ENCODE assay signal across 20 cellular contexts in the genomic region with DNA sequence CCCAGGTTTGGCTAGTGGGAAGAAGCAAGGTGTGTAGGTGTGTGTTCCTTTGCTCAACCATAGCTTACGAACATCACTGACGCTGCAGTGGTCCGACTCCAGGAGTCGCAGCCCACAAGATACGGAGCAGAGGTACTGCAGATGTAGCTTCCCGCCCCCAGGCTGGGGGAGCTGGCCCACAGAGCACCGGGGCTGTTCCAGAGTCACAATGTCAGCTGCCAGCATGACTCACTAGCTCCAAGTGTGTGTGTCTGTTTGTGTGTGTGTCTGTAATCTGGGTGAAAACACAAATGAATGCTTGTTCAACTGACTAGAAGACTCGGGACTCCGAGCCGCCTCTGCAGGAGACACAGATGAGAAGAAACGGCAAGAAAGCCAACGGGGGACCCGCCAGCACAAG. TPM values are rescaled to one million over a fixed set of nuclear protein-coding genes. Genes with fewer than 3 reads are reported as not detected.
DNase-seq lines count a peak whose midpoint lies in the region; ATAC-seq and TF ChIP-seq lines count a peak whose summit lies in the region.
"Had no signal": no experiment of that assay in that cellular context is flagged by ENCODE, and none has a peak within 500 bp of the region (broad histone marks: within the 10 kb centered on the region; RNA-seq: fewer than 3 reads in every experiment).

No MANE protein-coding gene starts in this region.

- in situ Hi-C loops in GM13976 (cut with MboI; ENCODE audit: low sequenced_read_pairs, unreplicated experiment) = no loop called here

- peaks cover 19% of the 10 kb centered on the region for H3K4me1 Mint-ChIP-seq in brain

- BruUV-seq in OCI-LY7 (replicated peaks; lab: Mats Ljungman, UMichigan) = no TSS peak

- H3K36me3 ChIP-seq in heart left ventricle (peaks cover 0 to 21% (median 4%) of the 10 kb centered on the region in 9 donors), osteoblast (ENCODE audit: insufficient read depth, low read length) (no peaks in the 10 kb centered on the region), OCI-LY7 (ENCODE audit: insufficient read depth, low read length) (no peaks in the 10 kb centered on the region)

- H3K4me1 ChIP-seq in heart left ventricle (peaks cover 0 to 25% (median 9%) of the 10 kb centered on the region in 12 donors), osteoblast (ENCODE audit: insufficient read depth, low read length) (peaks cover 4% of the 10 kb centered on the region), OCI-LY7 (ENCODE audit: insufficient read depth, low read length, poor library complexity, severe bottlenecking) (no peaks in the 10 kb centered on the region)

- intact Hi-C loops in heart left ventricle (cut with DNase I) = loop anchor here in 1 of 10 donors (10.0 kb wide), 1 partner anchor 108 kb away; a partner anchor contains a TSS
- intact Hi-C loops in OCI-LY7 (cut with micrococcal nuclease; ENCODE audit: unreplicated experiment) = no loop called here

- peak overlapping the region; percentile 35 for H2AFZ ChIP-seq in osteoblast (ENCODE audit: low read length)
- H2AFZ ChIP-seq in OCI-LY7 (ENCODE audit: low read length) = no peak overlapping the region

- H3K79me2 ChIP-seq in osteoblast (ENCODE audit: insufficient read depth, low read length) (no peaks in the 10 kb centered on the region), OCI-LY7 (ENCODE audit: insufficient read depth, low read depth, low read length) (no peaks in the 10 kb centered on the region)

- H3K27me3 Mint-ChIP-seq in brain = no peaks in the 10 kb centered on the region

- no peaks in the 10 kb centered on the region for H3K9me2 ChIP-seq in OCI-LY7 (ENCODE audit: insufficient read depth, low read length)

- CTCF ChIA-PET in OCI-LY7 (lab: Charles Lee; ENCODE audit: unreplicated experiment) = no interaction called here

- peak; percentile 62 for DNase-seq in Ammon's horn (ENCODE audit: low spot score)
- peak in 4 of 5 donors; percentile 64 to 81 (median 68) for DNase-seq in heart left ventricle
- DNase-seq in osteoblast (ENCODE audit: insufficient read length, low spot score, missing footprints) = peak; percentile 69
- DNase-seq in GM13976 (ENCODE audit: low spot score) = no peak
- no peak for DNase-seq in NCI-H1930 (lab: John Stamatoyannopoulos, UW)
- DNase-seq in OCI-LY7 (ENCODE audit: low spot score) = no peak
- DNase-seq: activated CD8-positive, alpha-beta memory T cell treated with anti-CD3 and anti-CD28 coated beads, Interleukin-2, amount 50 U/mL, for 4 hours; activated naive CD4-positive, alpha-beta T cell treated with anti-CD3 and anti-CD28 coated beads, Interleukin-2, amount 50 U/mL, for 16 hours; cortex of kidney; MM.1S; NCI-H2081; NCI-H526; T-cell had no signal

- H3K27ac Mint-ChIP-seq in brain = peak overlapping the region in 4 of 5 experiments; percentile 3 to 61 (median 51)
- H3K27ac Mint-ChIP-seq: T-cell had no signal

- no peak for TF ChIP-seq POLR2A in heart left ventricle (IDR thresholded peaks at IDR 0.05)

- H3K9me3 ChIP-seq in heart left ventricle (no peaks in the 10 kb centered on the region), osteoblast (ENCODE audit: low read depth, low read length) (no peaks in the 10 kb centered on the region), OCI-LY7 (ENCODE audit: low read length) (no peaks in the 10 kb centered on the region)

- TF ChIP-seq CTCF in brain (conservative IDR thresholded peaks at IDR 0.05) (no peak), heart left ventricle (IDR thresholded peaks at IDR 0.05) (no peak), osteoblast (IDR thresholded peaks at IDR 0.05; ENCODE audit: extremely low read depth, low read depth, low read length) (no peak), GM13976 (IDR thresholded peaks at IDR 0.05; ENCODE audit: borderline replicate concordance, control extremely low read depth, extremely low read depth, insufficient read depth, missing control alignments) (no peak), OCI-LY7 (conservative IDR thresholded peaks at IDR 0.05; ENCODE audit: low read length) (no peak)

- H3K27ac ChIP-seq in heart left ventricle (peak overlapping the region in 9 of 12 donors; percentile 12 to 57 (median 27)), osteoblast (ENCODE audit: low read depth, low read length) (no peak overlapping the region), OCI-LY7 (ENCODE audit: low read depth, low read length, poor library complexity, severe bottlenecking) (no peak overlapping the region)

- peaks cover 42% of the 10 kb centered on the region for H3K36me3 Mint-ChIP-seq in brain

- POLR2A ChIA-PET in OCI-LY7 (lab: Charles Lee) = interaction anchor here (0.5 kb wide), 1 partner anchor 70 kb away, joined by 3 read pairs; no protein-coding TSS in a partner anchor

- 74 to 81% (median 77%) methylated on average over 13 of the region's 13 CpGs for WGBS in heart left ventricle, 4 donors

- H3K4me3 ChIP-seq in heart left ventricle = peak overlapping the region in 1 of 12 donors; percentile 1
- no peak overlapping the region for H3K4me3 ChIP-seq in osteoblast (ENCODE audit: insufficient read depth, low read length)
- no peak overlapping the region for H3K4me3 ChIP-seq in OCI-LY7 (ENCODE audit: low read depth, low read length, poor library complexity, severe bottlenecking)

- ATAC-seq in heart left ventricle (peak in 3 of 4 donors; percentile 71 to 81 (median 75)), HG03342 (IDR thresholded peaks at IDR 0.05; ENCODE audit: unreplicated experiment) (no peak)
- ATAC-seq: activated CD4-positive, CD25-positive, alpha-beta regulatory T cell treated with anti-CD3 and anti-CD28 coated beads, Interleukin-2, amount 50 U/mL, for 24 hours; Panc1; T-cell had no signal

- H3K9me3 Mint-ChIP-seq in brain = no peaks in the 10 kb centered on the region
- H3K9me3 Mint-ChIP-seq: T-cell had no signal

- no peak overlapping the region for H3K4me3 Mint-ChIP-seq in brain
- H3K4me3 Mint-ChIP-seq: T-cell had no signal

- no peak overlapping the region for H3K4me2 ChIP-seq in osteoblast (ENCODE audit: insufficient read depth, low read length)
- no peak overlapping the region for H3K4me2 ChIP-seq in OCI-LY7 (ENCODE audit: low read length)

- H4K20me1 ChIP-seq in osteoblast (ENCODE audit: insufficient read depth, low read length) (no peaks in the 10 kb centered on the region), OCI-LY7 (ENCODE audit: insufficient read depth, low read length) (no peaks in the 10 kb centered on the region)

- H3K27me3 ChIP-seq in heart left ventricle = no peaks in the 10 kb centered on the region
- no peaks in the 10 kb centered on the region for H3K27me3 ChIP-seq in osteoblast (ENCODE audit: insufficient read depth, low read length)

RNA-seq across cellular contexts. Expression of a gene that starts 10.5 kb away (rescaled TPM):
- polyA plus RNA-seq in brain (ENCODE audit: insufficient read depth, low read depth, low replicate concordance) (not detected), heart left ventricle (under 1 TPM; 0.04 to 0.12 TPM)
- total RNA-seq in heart left ventricle (under 1 TPM in 1 of 9 donors, not detected in 8; 0.21 TPM), osteoblast (not detected in 2 replicates), OCI-LY7 (2022) (not detected in 2 replicates)
- not detected in 2 replicates for total RNA-seq in OCI-LY7 (2014; rRNA removed; shearing (Covaris generic))
- total RNA-seq: A172, G401, mononuclear cell, T-cell had no signal

RNA-seq across cellular contexts. Expression of a gene that starts 52.1 kb away (rescaled TPM):
- polyA plus RNA-seq in brain (ENCODE audit: insufficient read depth, low read depth, low replicate concordance) (17.7 TPM), heart left ventricle (not detected)
- total RNA-seq in heart left ventricle (not detected), osteoblast (under 0.01 TPM in 1 of 2 replicates, not detected in the other), OCI-LY7 (2022) (0.31 TPM in 1 of 2 replicates, not detected in the other)
- total RNA-seq in OCI-LY7 (2014; rRNA removed; shearing (Covaris generic)) = 0.13 TPM in 1 of 2 replicates, not detected in the other
- total RNA-seq: A172, G401 had no signal

RNA-seq across cellular contexts. Expression of a gene that starts 53.4 kb away (rescaled TPM):
- polyA plus RNA-seq in brain (ENCODE audit: insufficient read depth, low read depth, low replicate concordance) (11.7 TPM), heart left ventricle (10 to 100 TPM in 1 of 2 donors, 1 to 10 TPM in 1; 6.6 to 11.0 TPM)
- total RNA-seq in heart left ventricle (1 to 10 TPM; 5.4 to 9.4 (median 8.3) TPM), osteoblast (13.6 and 14.1 TPM in 2 replicates), OCI-LY7 (2022) (9.2 and 10.2 TPM in 2 replicates)
- 7.7 and 8.6 TPM in 2 replicates for total RNA-seq in OCI-LY7 (2014; rRNA removed; shearing (Covaris generic))

Comparison
In these comparisons a context has a peak if more than half of its experiments do, and no peak if none do; other contexts are left out.
1. DNase-seq: peak in Ammon's horn (single experiment), heart left ventricle (4 of 5) and osteoblast (single experiment); none in GM13976 (single experiment), NCI-H1930 (0 of 2) and OCI-LY7 (single experiment).
2. H3K27ac ChIP-seq: peak in heart left ventricle (9 of 12); none in osteoblast (single experiment) and OCI-LY7 (single experiment).